In the genomic region with DNA sequence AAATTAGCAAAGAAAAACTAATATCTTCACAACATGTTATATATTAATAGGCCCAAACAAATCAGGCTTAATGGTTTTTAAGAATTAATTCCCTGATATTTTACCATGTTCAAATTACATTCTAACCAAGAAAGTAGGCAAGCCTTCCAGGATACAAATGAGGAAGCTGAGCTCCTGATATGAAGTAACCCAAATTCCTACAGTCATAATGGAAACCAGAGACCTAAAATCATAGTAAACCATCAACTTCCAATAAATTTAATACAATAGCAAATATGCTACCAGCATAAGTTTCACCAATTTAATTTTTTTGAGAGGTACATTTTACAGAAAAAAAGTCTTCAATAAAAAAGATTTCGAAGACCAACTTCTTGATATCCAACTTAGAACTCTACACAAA, we compare ENCODE assay signal across 16 cellular contexts. TPM values are rescaled to one million over a fixed set of nuclear protein-coding genes. Genes with fewer than 3 reads are reported as not detected.
DNase-seq lines count a peak whose midpoint lies in the region; FAIRE-seq and TF ChIP-seq lines count a peak whose summit lies in the region.
"Had no signal": no experiment of that assay in that cellular context is flagged by ENCODE, and none has a peak within 500 bp of the region (broad histone marks: within the 10 kb centered on the region; RNA-seq: fewer than 3 reads in every experiment).

No MANE protein-coding gene starts in this region.

- H3K4me3 ChIP-seq in GM23248 = peak overlapping the region; percentile 95
- H3K4me3 ChIP-seq in SK-N-MC = peak overlapping the region; percentile 3; the same call in 1 of the 2 replicates
- peak overlapping the region; percentile 89 for H3K4me3 ChIP-seq in fibroblast of mammary gland (ENCODE audit: control insufficient read depth, low read depth, low read length)
- H3K4me3 ChIP-seq in retinal pigment epithelial cell (ENCODE audit: low read length) = peak overlapping the region; percentile 84
- H3K4me3 ChIP-seq: BLaER1 treated with 17β-estradiol and CSF1 and Interleukin-3, amounts not matched to agents 10 nM and 100 nM; pancreas; thyroid gland had no signal

- H3K9me3 ChIP-seq in GM23248 (ENCODE audit: low read depth) (no peaks in the 10 kb centered on the region), SK-N-MC (ENCODE audit: low read depth, low read length) (no peaks in the 10 kb centered on the region)
- H3K9me3 ChIP-seq: BLaER1 treated with 17β-estradiol and CSF1 and Interleukin-3, amounts not matched to agents 10 nM and 100 nM; pancreas; thyroid gland had no signal

- H3K36me3 ChIP-seq in GM23248 (ENCODE audit: low read depth) (peaks cover 5% of the 10 kb centered on the region; the same call in 1 of the 2 replicates), SK-N-MC (ENCODE audit: insufficient read depth, low read length) (no peaks in the 10 kb centered on the region)
- H3K36me3 ChIP-seq: BLaER1 treated with 17β-estradiol and CSF1 and Interleukin-3, amounts not matched to agents 10 nM and 100 nM; pancreas; thyroid gland had no signal

- WGBS in GM23248 (ENCODE audit: low coverage in 1 of 2, low lambda C conversion rate in 2 of 2, missing lambda C conversion rate in 2 of 2), 2 experiments = 56 to 59% methylated on average over 1 of the region's 1 CpG

- H3K9ac ChIP-seq in GM23248 (peak overlapping the region; percentile 34), SK-N-MC (ENCODE audit: insufficient read length) (no peak overlapping the region)
- H3K9ac ChIP-seq: BLaER1 treated with 17β-estradiol and CSF1 and Interleukin-3, amounts not matched to agents 10 nM and 100 nM had no signal

- TF ChIP-seq CTCF in fibroblast of mammary gland (conservative IDR thresholded peaks at IDR 0.05; ENCODE audit: control insufficient read depth, insufficient read depth, low read depth, low read length) (no peak), retinal pigment epithelial cell (conservative IDR thresholded peaks at IDR 0.05; ENCODE audit: low read depth, low read length) (no peak)

- peaks cover 53% of the 10 kb centered on the region for H3K4me1 ChIP-seq in GM23248 (ENCODE audit: insufficient read depth)

- H3K4me2 ChIP-seq in GM23248 (ENCODE audit: unreplicated experiment) = peak overlapping the region; percentile 86
- H3K4me2 ChIP-seq: BLaER1 treated with 17β-estradiol and CSF1 and Interleukin-3, amounts not matched to agents 10 nM and 100 nM had no signal

- no peaks in the 10 kb centered on the region for H3K9me2 ChIP-seq in GM23248 (ENCODE audit: insufficient read depth)

- TF ChIP-seq POLR2A in GM12892 (IDR thresholded peaks at IDR 0.05; ENCODE audit: low read depth, low read length) = no peak

- no peaks in the 10 kb centered on the region for H3K27me3 ChIP-seq in GM23248 (replicated peaks; ENCODE audit: insufficient read depth)
- H3K27me3 ChIP-seq: BLaER1 treated with 17β-estradiol and CSF1 and Interleukin-3, amounts not matched to agents 10 nM and 100 nM; pancreas; thyroid gland had no signal

- DNase-seq in GM23248 = peak; percentile 37
- no peak for DNase-seq in SK-N-MC (ENCODE audit: low read depth, low spot score)
- no peak for DNase-seq in fibroblast of mammary gland (ENCODE audit: low read depth)
- no peak for DNase-seq in retinal pigment epithelial cell (ENCODE audit: low read depth)
- no peak for DNase-seq in head of caudate nucleus
- DNase-seq in cerebellar cortex (ENCODE audit: low spot score) = no peak
- no peak for DNase-seq in GM12892 (ENCODE audit: insufficient read length)
- DNase-seq: activated CD4-positive, alpha-beta T cell treated with anti-CD3 and anti-CD28 coated beads, Interleukin-2, amount 50 U/mL, for 48 hours; DMS153; NCI-H1417 treated with DMSO at 0.1 percent for 48 hours; pancreas; small intestine; thyroid gland had no signal

- no peak for FAIRE-seq in GM12892 (lab: Jason Lieb, UNC)
- FAIRE-seq: H54, small intestine had no signal

- peaks cover 74% of the 10 kb centered on the region for H3F3A ChIP-seq in GM23248 (ENCODE audit: insufficient read depth)

- H3K79me2 ChIP-seq in GM23248 (ENCODE audit: insufficient read depth) = peaks cover 93% of the 10 kb centered on the region

- H4K20me1 ChIP-seq in GM23248 (ENCODE audit: insufficient read depth) = 0 out of 2 replicates have a peak, but pooled peaks cover 20% of the 10 kb centered on the region

- no peak overlapping the region for H2AFZ ChIP-seq in GM23248

- in situ Hi-C loops in GM23248 (cut with MboI) = no loop called here

- H3K27ac ChIP-seq in GM23248 = peak overlapping the region; percentile 1; the same call in 1 of the 2 replicates
- H3K27ac ChIP-seq in SK-N-MC = no peak overlapping the region
- H3K27ac ChIP-seq: BLaER1 treated with 17β-estradiol and CSF1 and Interleukin-3, amounts not matched to agents 10 nM and 100 nM; pancreas; RWPE1; thyroid gland had no signal

- intact Hi-C loops in head of caudate nucleus (cut with DNase I) = no loop called here

RNA-seq across cellular contexts. Expression of a gene that starts 3.8 kb away (rescaled TPM):
- 151 and 203 TPM in 2 replicates for total RNA-seq in GM23248 (2014; rRNA removed; shearing (Covaris generic))
- polyA plus RNA-seq in GM23248 (2016; fragmentation: Nextera tagmentation; extraction: Ambion mirVana) = 66.5 and 68.3 TPM in 2 replicates
- 6.5 TPM for polyA plus RNA-seq in GM12892 (2012; ENCODE audit: missing spikeins)

Comparison
In these comparisons a context has a peak if more than half of its experiments do, and no peak if none do; other contexts are left out.
1. H3K4me3 ChIP-seq: peak in every context shown above with its lines; median percentile 95 in GM23248; 89 in fibroblast of mammary gland; 84 in retinal pigment epithelial cell; 3 in SK-N-MC.